Comparison of ENCODE assay signal across 1 cellular context in the genomic region with DNA sequence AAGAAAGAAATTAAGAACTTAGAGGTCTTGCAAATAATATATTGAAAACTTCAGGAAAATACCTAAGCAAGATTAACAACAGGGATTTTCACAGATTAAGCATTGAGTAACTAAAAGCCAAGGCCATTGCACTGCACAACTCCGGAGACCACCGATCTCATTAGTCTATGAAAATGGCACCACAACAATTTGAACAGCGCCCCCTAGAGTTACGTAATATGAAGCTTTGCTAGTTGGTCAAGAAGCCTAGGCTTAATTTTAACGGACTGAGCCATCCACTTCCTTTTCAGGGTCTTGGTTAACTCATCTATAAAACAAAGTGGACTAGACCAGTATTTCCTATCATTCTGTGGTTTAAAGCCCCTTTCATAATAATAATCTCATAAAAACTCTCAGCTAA.
TF ChIP-seq lines count a peak whose summit lies in the region.

No MANE protein-coding gene starts in this region.

TF ChIP-seq in GM23338, 12 proteins besides CTCF, POLR2A, EP300 and RAD21 (continued from another document):
- TF ChIP-seq ZNF462 (CRISPR knock-in tag; IDR thresholded peaks at IDR 0.05) (no peak), CREB1 (CRISPR knock-in tag; IDR thresholded peaks at IDR 0.05; ENCODE audit: low read depth) (no peak), POLR2AphosphoS5 (IDR thresholded peaks at IDR 0.05; ENCODE audit: low read depth) (no peak), ZNF114 (CRISPR knock-in tag; IDR thresholded peaks at IDR 0.05) (no peak), ZNF331 (CRISPR knock-in tag; IDR thresholded peaks at IDR 0.05; ENCODE audit: low read depth) (no peak), JUNB (IDR thresholded peaks at IDR 0.05; ENCODE audit: unreplicated experiment) (no peak), EZH2 (IDR thresholded peaks at IDR 0.05; ENCODE audit: low read depth, unreplicated experiment) (no peak)
